23 cellular contexts compared by ENCODE assay signal in genomic region chr15:68698708-68699107, GRCh38.
"Had no signal": no experiment of that assay in that cellular context is flagged by ENCODE, and none has a peak within 500 bp of the region (broad histone marks: within the 10 kb centered on the region; RNA-seq: fewer than 3 reads in every experiment).

No MANE protein-coding gene starts in this region.

- H3K4me3 ChIP-seq: ascending aorta, breast epithelium, lung, skin epidermis, stomach, thoracic aorta had no signal

- H3K4me1 Mint-ChIP-seq: stimulated activated effector memory CD8-positive, alpha-beta T cell treated with anti-CD3 and anti-CD28 coated beads, Interleukin-12 subunit alpha, Interleukin-12 subunit beta, amount 100 ng/mL, for 72 hours had no signal

- DNase-seq: activated CD4-positive, alpha-beta T cell treated with anti-CD3 and anti-CD28 coated beads for 1 hour; activated CD4-positive, alpha-beta T cell treated with anti-CD3 and anti-CD28 coated beads, Interleukin-2, amount 50 U/mL, for 1 hour; activated CD8-positive, alpha-beta T cell treated with anti-CD3 and anti-CD28 coated beads, Interleukin-2, amount 10 ng/mL, durations not matched to agents 7 days and 5 days; activated gamma-delta T cell treated with Interleukin-2 at 50 U/mL for 16 hours; effector CD8-positive, alpha-beta T cell; foreskin keratinocyte; kidney; naive B cell; right cardiac atrium; stimulated activated CD4-positive, alpha-beta T cell treated with anti-CD3 and anti-CD28 coated beads, Interleukin-2, amount 100 ng/mL, for 24 hours; stomach; T-helper 1 cell had no signal

- H2AFZ ChIP-seq: parathyroid adenoma had no signal

- H3K27me3 ChIP-seq: ascending aorta, breast epithelium had no signal

- H3K4me3 Mint-ChIP-seq: activated CD8-positive, alpha-beta T cell treated with anti-CD3 and anti-CD28 coated beads, Interleukin-2, amount 10 ng/mL, durations not matched to agents 7 days and 5 days; activated T-helper 1 cell treated with anti-CD3 and anti-CD28 coated beads, Interleukin-12 subunit alpha, Interleukin-12 subunit beta, Interleukin-2, Interleukin-4 antibody, amounts not matched to agents 30 ng/mL and 10 ng/mL and 1 ng/mL, durations not matched to agents 14 hours and 24 hours and 36 hours; dendritic cell treated with granulocyte-macrophage colony-stimulating factor and Interleukin-4, amounts not matched to agents 40 ng/mL and 50 ng/mL, for 4 days; naive B cell; stimulated activated effector memory CD8-positive, alpha-beta T cell treated with anti-CD3 and anti-CD28 coated beads, Interleukin-12 subunit alpha, Interleukin-12 subunit beta, amount 100 ng/mL, for 72 hours; type B pancreatic cell had no signal

- H3K36me3 Mint-ChIP-seq: activated naive CD4-positive, alpha-beta T cell treated with anti-CD3 and anti-CD28 coated beads, Interleukin-2, amount 50 U/mL, for 72 hours; stimulated activated effector memory CD8-positive, alpha-beta T cell treated with anti-CD3 and anti-CD28 coated beads, Interleukin-12 subunit alpha, Interleukin-12 subunit beta, amount 100 ng/mL, for 72 hours; type B pancreatic cell had no signal

- H3K9me3 ChIP-seq: ascending aorta, breast epithelium, stomach, thoracic aorta had no signal

- H3K9ac ChIP-seq: parathyroid adenoma had no signal

- H3K9me3 Mint-ChIP-seq: activated naive CD4-positive, alpha-beta T cell treated with anti-CD3 and anti-CD28 coated beads, Interleukin-2, amount 50 U/mL, for 72 hours; activated T-helper 1 cell treated with anti-CD3 and anti-CD28 coated beads, Interleukin-12 subunit alpha, Interleukin-12 subunit beta, Interleukin-2, Interleukin-4 antibody, amounts not matched to agents 30 ng/mL and 10 ng/mL and 1 ng/mL, durations not matched to agents 14 hours and 24 hours and 36 hours; dendritic cell treated with granulocyte-macrophage colony-stimulating factor and Interleukin-4, amounts not matched to agents 40 ng/mL and 50 ng/mL, for 4 days; stimulated activated effector memory CD8-positive, alpha-beta T cell treated with anti-CD3 and anti-CD28 coated beads, Interleukin-12 subunit alpha, Interleukin-12 subunit beta, amount 100 ng/mL, for 72 hours; type B pancreatic cell had no signal

- H3K36me3 ChIP-seq: ascending aorta, breast epithelium, stomach, thoracic aorta had no signal

- H3K79me2 ChIP-seq: parathyroid adenoma had no signal

- H3K27ac ChIP-seq: breast epithelium, foreskin keratinocyte, parathyroid adenoma, skin epidermis, stomach, thoracic aorta had no signal

- H3K4me1 ChIP-seq: breast epithelium, foreskin keratinocyte had no signal

- H3K27ac Mint-ChIP-seq: activated CD8-positive, alpha-beta T cell treated with anti-CD3 and anti-CD28 coated beads, Interleukin-2, amount 10 ng/mL, durations not matched to agents 7 days and 5 days; activated T-helper 1 cell treated with anti-CD3 and anti-CD28 coated beads, Interleukin-12 subunit alpha, Interleukin-12 subunit beta, Interleukin-2, Interleukin-4 antibody, amounts not matched to agents 30 ng/mL and 10 ng/mL and 1 ng/mL, durations not matched to agents 14 hours and 24 hours and 36 hours; dendritic cell treated with granulocyte-macrophage colony-stimulating factor and Interleukin-4, amounts not matched to agents 40 ng/mL and 50 ng/mL, for 4 days; stimulated activated effector memory CD8-positive, alpha-beta T cell treated with anti-CD3 and anti-CD28 coated beads, Interleukin-12 subunit alpha, Interleukin-12 subunit beta, amount 100 ng/mL, for 72 hours; type B pancreatic cell had no signal
